In the genomic region with DNA sequence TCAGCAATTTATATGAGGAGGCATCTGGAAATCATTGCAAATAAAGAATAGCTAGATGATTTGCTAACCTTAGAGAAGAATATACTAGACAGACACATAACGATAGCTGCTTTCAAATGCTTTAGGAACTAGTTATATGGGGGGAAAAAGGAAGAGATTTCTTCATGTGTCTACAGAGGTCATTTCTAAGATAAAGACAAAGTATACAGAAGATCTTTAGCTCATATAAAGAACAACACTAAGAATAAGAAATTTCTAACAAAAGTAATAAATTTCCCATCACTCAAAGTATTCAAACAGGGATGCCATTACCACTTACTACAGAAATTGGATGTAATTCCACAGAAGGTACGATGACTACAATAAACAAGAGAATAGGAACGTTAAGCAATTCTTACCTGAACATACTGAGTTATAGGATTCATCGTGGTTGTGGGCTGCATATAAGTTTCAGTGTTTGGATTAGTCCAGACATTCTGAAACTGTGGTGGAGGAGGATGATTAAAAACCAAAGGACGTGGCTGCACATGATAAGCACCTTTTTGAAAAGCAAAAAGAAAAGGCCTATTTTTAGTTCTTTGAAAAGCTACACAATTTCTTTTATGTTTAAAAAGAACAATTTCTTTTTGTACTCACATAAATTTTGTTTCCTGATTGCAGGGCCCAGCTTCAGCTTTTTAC, we compare ENCODE assay signal across 14 cellular contexts. TPM values are rescaled to one million over a fixed set of nuclear protein-coding genes. Genes with fewer than 3 reads are reported as not detected.
A peak's percentile ranks its signal among the peaks of the same experiment; 100 is the strongest.
DNase-seq lines count a peak whose midpoint lies in the region; ATAC-seq and TF ChIP-seq lines count a peak whose summit lies in the region.
"Had no signal": no experiment of that assay in that cellular context is flagged by ENCODE, and none has a peak within 500 bp of the region (broad histone marks: within the 10 kb centered on the region; RNA-seq: fewer than 3 reads in every experiment).

No MANE protein-coding gene starts in this region.

- no peaks in the 10 kb centered on the region for H3K9me3 Mint-ChIP-seq in activated T-cell treated with anti-CD3 and anti-CD28 coated beads, Interleukin-2, amount 50 U/mL, for 4 hours
- H3K9me3 Mint-ChIP-seq: memory B cell; T-helper 1 cell treated with Interleukin-12 subunit alpha and Interleukin-12 subunit beta and Interleukin-4 antibody, amounts not matched to agents 30 μg/mL and 1 μg/mL, for 36 hours had no signal

- intact Hi-C loops in left colon (cut with DNase I, micrococcal nuclease), result loop anchor here in 1 of 2 donors (10.0 kb wide), 1 partner anchor 818 kb away; no protein-coding TSS in a partner anchor

- H3K4me1 Mint-ChIP-seq in activated T-cell treated with anti-CD3 and anti-CD28 coated beads, Interleukin-2, amount 50 U/mL, for 4 hours (ENCODE audit: low read depth), result peaks cover 27% of the 10 kb centered on the region

- H3K27me3 Mint-ChIP-seq in activated T-cell treated with anti-CD3 and anti-CD28 coated beads, Interleukin-2, amount 50 U/mL, for 4 hours (ENCODE audit: low read depth), result peaks cover 2% of the 10 kb centered on the region
- H3K27me3 Mint-ChIP-seq: memory B cell had no signal

- no peak for DNase-seq in activated T-cell treated with anti-CD3 and anti-CD28 coated beads, Interleukin-2, amount 50 U/mL, for 4 hours
- DNase-seq in activated T-cell treated with anti-CD3 and anti-CD28 coated beads, Interleukin-2, amount 50 U/mL, for 1 hour, result no peak
- peak; percentile 51 for DNase-seq in stimulated activated CD4-positive, alpha-beta T cell treated with anti-CD3 and anti-CD28 coated beads, Interleukin-4, amount 100 ng/mL, for 24 hours
- DNase-seq in left colon, result no peak
- no peak for DNase-seq in NCI-H82 (lab: John Stamatoyannopoulos, UW)
- DNase-seq: NCI-H1048, NCI-H226, occipital lobe had no signal

- H3K4me3 Mint-ChIP-seq in activated T-cell treated with anti-CD3 and anti-CD28 coated beads, Interleukin-2, amount 50 U/mL, for 4 hours, result peak overlapping the region; percentile 2
- H3K4me3 Mint-ChIP-seq: memory B cell; T-helper 1 cell treated with Interleukin-12 subunit alpha and Interleukin-12 subunit beta and Interleukin-4 antibody, amounts not matched to agents 30 μg/mL and 1 μg/mL, for 36 hours had no signal

- ATAC-seq in activated T-cell treated with anti-CD3 and anti-CD28 coated beads, Interleukin-2, amount 50 U/mL, for 4 hours, result peak; percentile 92 to 95
- peak; percentile 69 for ATAC-seq in GM21529 (IDR thresholded peaks at IDR 0.05; ENCODE audit: unreplicated experiment)
- ATAC-seq in HG03378 (IDR thresholded peaks at IDR 0.05; ENCODE audit: unreplicated experiment), result peak; percentile 71
- no peak for ATAC-seq in left colon
- ATAC-seq in SK-N-SH treated with all-trans-retinoic acid at 6 μM for 48 hours, result no peak
- ATAC-seq: Panc1 had no signal

- H3K36me3 Mint-ChIP-seq in activated T-cell treated with anti-CD3 and anti-CD28 coated beads, Interleukin-2, amount 50 U/mL, for 4 hours (ENCODE audit: insufficient read depth), result no peaks in the 10 kb centered on the region
- H3K36me3 Mint-ChIP-seq: memory B cell had no signal

TF ChIP-seq in SK-N-SH treated with all-trans-retinoic acid at 6 μM for 48 hours, 23 proteins besides CTCF, POLR2A, EP300 and RAD21:
- TF ChIP-seq TSHZ2 (CRISPR knock-in tag; IDR thresholded peaks at IDR 0.05) (no peak), ZNF70 (CRISPR knock-in tag; IDR thresholded peaks at IDR 0.05) (no peak), CSDC2 (CRISPR knock-in tag; IDR thresholded peaks at IDR 0.05) (no peak), SNAI2 (CRISPR knock-in tag; IDR thresholded peaks at IDR 0.05) (no peak), ZFP30 (CRISPR knock-in tag; IDR thresholded peaks at IDR 0.05) (no peak), TCF4 (CRISPR knock-in tag; IDR thresholded peaks at IDR 0.05; ENCODE audit: borderline replicate concordance) (no peak), TOX (CRISPR knock-in tag; IDR thresholded peaks at IDR 0.05; ENCODE audit: borderline replicate concordance) (no peak), ZC3H10 (CRISPR knock-in tag; IDR thresholded peaks at IDR 0.05) (no peak)
TF ChIP-seq in SK-N-SH treated with all-trans-retinoic acid at 6 μM for 48 hours: peak in this region for 0.

RNA-seq across cellular contexts. Expression of gene DAZL, which starts 8.7 kb away (rescaled TPM):
- under 1 TPM; 0.08 TPM for total RNA-seq in activated T-cell treated with anti-CD3 and anti-CD28 coated beads, Interleukin-2, amount 50 U/mL, for 4 hours
- total RNA-seq in left colon, result not detected
- total RNA-seq: occipital lobe had no signal

Comparison
In these comparisons a context has a peak if more than half of its experiments do, and no peak if none do; other contexts are left out.
1. ATAC-seq: peak in activated T-cell treated with anti-CD3 and anti-CD28 coated beads, Interleukin-2, amount 50 U/mL, for 4 hours (2 of 2), GM21529 (single experiment) and HG03378 (single experiment); none in left colon (single experiment) and SK-N-SH treated with all-trans-retinoic acid at 6 μM for 48 hours (single experiment).